2 cellular contexts compared by ENCODE assay signal in genomic region chr9:122121931-122122330, GRCh38.
TF ChIP-seq lines count a peak whose summit lies in the region.

No MANE protein-coding gene starts in this region.

TF ChIP-seq in HepG2, 621 proteins besides CTCF, POLR2A, EP300 and RAD21:
- peak; percentile 94 for TF ChIP-seq ZNF768 (CRISPR knock-in tag; IDR thresholded peaks at IDR 0.05)
- TF ChIP-seq ZNF792 (CRISPR knock-in tag; IDR thresholded peaks at IDR 0.05) = no peak

TF ChIP-seq in H1, 55 proteins besides CTCF, POLR2A, EP300 and RAD21:
- TF ChIP-seq SRF (IDR thresholded peaks at IDR 0.05; ENCODE audit: low read depth, low read length) = no peak
- TF ChIP-seq SAP30 (IDR thresholded peaks at IDR 0.05; ENCODE audit: insufficient read depth, insufficient replicate concordance, low read length) = no peak
- no peak for TF ChIP-seq ATF3 (IDR thresholded peaks at IDR 0.05; ENCODE audit: insufficient read depth, low read depth, low read length)
- TF ChIP-seq E2F6 (IDR thresholded peaks at IDR 0.05) = no peak
- no peak for TF ChIP-seq CREB1 (IDR thresholded peaks at IDR 0.05)
- TF ChIP-seq SP2 (IDR thresholded peaks at IDR 0.05; ENCODE audit: low read length) = no peak
